In the genomic region with DNA sequence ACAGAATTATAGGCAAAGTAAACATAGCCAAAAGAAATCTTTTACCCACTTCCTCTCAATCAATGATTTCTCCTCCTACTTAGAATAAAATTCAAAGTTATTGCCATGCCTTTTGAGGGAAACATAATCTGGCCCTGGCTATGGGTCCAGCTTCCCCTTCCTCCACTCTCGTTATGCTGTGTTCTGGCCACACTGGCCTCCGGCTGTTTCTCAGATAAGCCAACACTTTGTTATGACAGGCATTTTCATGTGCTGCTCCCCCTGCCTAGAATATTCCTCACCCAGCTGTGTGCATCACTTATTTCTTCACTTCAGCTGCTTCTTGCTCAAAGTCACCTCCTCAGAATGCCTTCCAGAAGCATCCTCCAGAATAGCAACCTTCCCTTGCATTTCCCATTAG, we compare ENCODE assay signal across 15 cellular contexts.
"Had no signal": no experiment of that assay in that cellular context is flagged by ENCODE, and none has a peak within 500 bp of the region (broad histone marks: within the 10 kb centered on the region; RNA-seq: fewer than 3 reads in every experiment).

No MANE protein-coding gene starts in this region.

- DNase-seq: activated CD4-positive, alpha-beta T cell treated with anti-CD3 and anti-CD28 coated beads for 1 hour; activated CD4-positive, alpha-beta T cell treated with anti-CD3 and anti-CD28 coated beads, Interleukin-2, amount 50 U/mL, for 4 hours; activated naive CD4-positive, alpha-beta T cell treated with anti-CD3 and anti-CD28 coated beads, Interleukin-2, amount 50 U/mL, for 16 hours; activated T-cell treated with anti-CD3 and anti-CD28 coated beads, Interleukin-2, amount 50 U/mL, for 1 hour; adrenal gland; dorsolateral prefrontal cortex; endodermal cell; erythroblast; hypothalamus; mesendoderm; natural killer cell; stimulated activated CD4-positive, alpha-beta T cell treated with anti-CD3 and anti-CD28 coated beads, Interleukin-4, amount 100 ng/mL, for 4 hours; stimulated activated CD8-positive, alpha-beta memory T cell treated with anti-CD3 and anti-CD28 coated beads, Interleukin-4, amount 100 ng/mL, for 48 hours; stimulated activated naive CD8-positive, alpha-beta T cell treated with anti-CD3 and anti-CD28 coated beads, Interleukin-15, Interleukin-2, amounts not matched to agents 100 U/mL and 50 U/mL, for 24 hours; SW 1271 had no signal
